Comparison of ENCODE assay signal across 8 cellular contexts in genomic region chr1:112380356-112380755, GRCh38.
"Had no signal": no experiment of that assay in that cellular context is flagged by ENCODE, and none has a peak within 500 bp of the region (broad histone marks: within the 10 kb centered on the region; RNA-seq: fewer than 3 reads in every experiment).

No MANE protein-coding gene starts in this region.

- H3K27ac ChIP-seq: KMS-11 had no signal

- H3K4me3 ChIP-seq: GM23338 had no signal

- H3K9ac ChIP-seq: KMS-11 had no signal

- H3K4me2 ChIP-seq: GM23338, KMS-11 had no signal

- H2AFZ ChIP-seq: GM23338 had no signal

- FAIRE-seq: H54, HTR-8/SVneo had no signal

- ATAC-seq: GM23338 had no signal

- DNase-seq: H9, HCEC 1CT, Karpas-422, KBM-7 had no signal
